In the genomic region with DNA sequence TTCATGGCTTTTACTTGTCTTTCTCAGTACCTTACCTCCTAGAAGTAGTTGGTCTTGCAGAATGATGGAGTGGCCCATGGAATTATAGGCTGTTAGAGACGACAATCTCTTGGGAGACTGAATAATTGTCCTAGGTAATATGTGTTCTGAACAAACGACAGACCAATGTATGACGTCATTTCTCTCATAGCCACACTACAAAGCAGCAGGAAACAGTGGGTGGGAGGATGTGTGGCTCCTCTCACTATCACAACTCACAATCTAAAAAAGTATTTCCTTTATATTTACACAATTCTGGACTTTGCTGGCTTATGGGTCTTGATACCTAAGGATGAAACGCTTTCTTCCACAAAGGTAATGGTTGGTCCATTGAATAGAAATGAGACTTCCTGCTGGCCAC, we compare ENCODE assay signal across 23 cellular contexts.
"Had no signal": no experiment of that assay in that cellular context is flagged by ENCODE, and none has a peak within 500 bp of the region (broad histone marks: within the 10 kb centered on the region; RNA-seq: fewer than 3 reads in every experiment).

No MANE protein-coding gene starts in this region.

- H3K27me3 ChIP-seq: MG63, SJSA1 had no signal

- H3K9me3 ChIP-seq: MG63, SJSA1 had no signal

- DNase-seq: Karpas-422, KG1, MG63, NCI-H1092, NCI-H1105 treated with DMSO at 0.1 percent for 48 hours, NCI-H1417 treated with DMSO at 0.1 percent for 48 hours, NCI-H146, NCI-H1694 treated with DMSO at 0.1 percent for 48 hours, NCI-H1930, NCI-H2081, NCI-H2171, NCI-H226, NCI-H446, NCI-H510A, NCI-H524 treated with DMSO at 0.1 percent for 48 hours, NCI-H69, NCI-H774, Right ventricle myocardium superior, RPMI8226, SIG-M5 had no signal

- H3K4me3 ChIP-seq: MG63, SJSA1, SK-N-MC had no signal

- H3K4me1 ChIP-seq: SJSA1 had no signal

- FAIRE-seq: RCC 7860 had no signal

- H3K36me3 ChIP-seq: MG63, SJSA1 had no signal

- H3K27ac ChIP-seq: SJSA1, SK-N-MC had no signal
